In the genomic region with DNA sequence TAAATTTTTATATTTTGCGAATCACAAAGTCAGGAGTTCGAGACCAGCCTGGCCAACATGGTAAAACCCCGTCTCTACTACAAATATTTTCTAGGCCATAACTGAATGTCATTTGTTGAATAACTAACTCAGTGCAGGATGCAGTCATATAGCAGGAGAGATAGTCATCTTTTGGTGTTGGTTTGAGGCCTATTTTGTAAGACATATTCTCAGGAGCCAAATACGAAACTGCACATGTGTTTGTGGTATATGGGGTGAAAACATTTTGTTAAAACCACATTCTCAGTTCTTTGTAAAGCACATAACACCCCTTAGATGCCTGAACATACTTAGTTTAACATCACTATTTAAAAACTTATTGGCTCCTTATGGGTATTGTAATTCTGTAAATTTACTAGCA, we compare ENCODE assay signal across 11 cellular contexts. TPM values are rescaled to one million over a fixed set of nuclear protein-coding genes. Genes with fewer than 3 reads are reported as not detected.
DNase-seq lines count a peak whose midpoint lies in the region; ATAC-seq and TF ChIP-seq lines count a peak whose summit lies in the region.
"Had no signal": no experiment of that assay in that cellular context is flagged by ENCODE, and none has a peak within 500 bp of the region (broad histone marks: within the 10 kb centered on the region; RNA-seq: fewer than 3 reads in every experiment).

No MANE protein-coding gene starts in this region.

- H3K4me1 ChIP-seq in CD8-positive, alpha-beta T cell (ENCODE audit: insufficient read depth, low read length), result peaks cover 20% of the 10 kb centered on the region
- peaks cover 19% of the 10 kb centered on the region for H3K4me1 ChIP-seq in MM.1S (ENCODE audit: low read length)
- no peaks in the 10 kb centered on the region for H3K4me1 ChIP-seq in breast epithelium

- POLR2A ChIA-PET in CD8-positive, alpha-beta T cell (lab: Charles Lee), result interaction anchor here (1.1 kb wide), 1 partner anchor 46 kb away, joined by 4 read pairs; the partner anchor contains the start of gene ENPP4

- DNase-seq in CD8-positive, alpha-beta T cell, result no peak
- peak; percentile 76 for DNase-seq in MM.1S
- DNase-seq in caudate nucleus (lab: John Stamatoyannopoulos, UW), result no peak
- no peak for DNase-seq in stimulated activated CD4-positive, alpha-beta T cell treated with anti-CD3 and anti-CD28 coated beads, Interleukin-12 subunit alpha, Interleukin-12 subunit beta, amount 100 ng/mL, for 4 hours
- DNase-seq in glutamatergic neuron, result no peak
- no peak for DNase-seq in breast epithelium (ENCODE audit: low spot score in 2 of 2)
- DNase-seq: NCI-H510A had no signal

- no peak overlapping the region for H3K4me3 ChIP-seq in CD8-positive, alpha-beta T cell (ENCODE audit: low read depth, low read length)
- H3K4me3 ChIP-seq in MM.1S (ENCODE audit: low read length) (no peak overlapping the region), breast epithelium (no peak overlapping the region)

- peak overlapping the region; percentile 60 for H3K27ac Mint-ChIP-seq in CD8-positive, alpha-beta T cell
- H3K27ac Mint-ChIP-seq in glutamatergic neuron (ENCODE audit: unreplicated experiment), result no peak overlapping the region
- H3K27ac Mint-ChIP-seq: nephron had no signal

- H3K9me3 Mint-ChIP-seq in CD8-positive, alpha-beta T cell, result no peaks in the 10 kb centered on the region
- H3K9me3 Mint-ChIP-seq in glutamatergic neuron (ENCODE audit: unreplicated experiment), result no peaks in the 10 kb centered on the region
- H3K9me3 Mint-ChIP-seq: nephron had no signal

- H3F3A ChIP-seq in MM.1S (ENCODE audit: insufficient read depth, low read length), result peaks cover 15% of the 10 kb centered on the region

- H3K4me2 ChIP-seq in MM.1S (ENCODE audit: low read depth, low read length), result peak overlapping the region; percentile 57; the same call in 1 of the 2 replicates

- no peaks in the 10 kb centered on the region for H3K36me3 ChIP-seq in CD8-positive, alpha-beta T cell (ENCODE audit: insufficient read depth, low read length)
- H3K36me3 ChIP-seq in MM.1S (replicated peaks; ENCODE audit: insufficient read depth, low read length), result no peaks in the 10 kb centered on the region
- no peaks in the 10 kb centered on the region for H3K36me3 ChIP-seq in breast epithelium

- intact Hi-C loops in CD8-positive, alpha-beta T cell (cut with DNase I, micrococcal nuclease), result no loop called here
- intact Hi-C loops in breast epithelium (cut with DNase I; ENCODE audit: low total_unique reads), result no loop called here

- no peaks in the 10 kb centered on the region for H3K79me2 ChIP-seq in MM.1S (ENCODE audit: low read length)

- no peak overlapping the region for H3K27ac ChIP-seq in CD8-positive, alpha-beta T cell (ENCODE audit: low read depth, low read length)
- no peak overlapping the region for H3K27ac ChIP-seq in MM.1S (ENCODE audit: low read length)
- H3K27ac ChIP-seq in caudate nucleus (ENCODE audit: low read depth, low read length), result no peak overlapping the region
- no peak overlapping the region for H3K27ac ChIP-seq in breast epithelium
- H3K27ac ChIP-seq: C4-2B had no signal

- H3K9me2 ChIP-seq in MM.1S (replicated peaks; ENCODE audit: insufficient read depth, low read length), result no peaks in the 10 kb centered on the region

- peaks cover 3% of the 10 kb centered on the region for H3K27me3 Mint-ChIP-seq in CD8-positive, alpha-beta T cell (ENCODE audit: low read depth)
- no peaks in the 10 kb centered on the region for H3K27me3 Mint-ChIP-seq in glutamatergic neuron (ENCODE audit: unreplicated experiment)

- H3K27me3 ChIP-seq in CD8-positive, alpha-beta T cell (ENCODE audit: insufficient read depth, low read length), result no peaks in the 10 kb centered on the region
- H3K27me3 ChIP-seq in MM.1S (replicated peaks; ENCODE audit: insufficient read depth, low read length), result peaks cover 51% of the 10 kb centered on the region
- no peaks in the 10 kb centered on the region for H3K27me3 ChIP-seq in breast epithelium

- ATAC-seq in CD8-positive, alpha-beta T cell, result peak; percentile 44
- peak; percentile 74 for ATAC-seq in GM19035 (IDR thresholded peaks at IDR 0.05; ENCODE audit: unreplicated experiment)
- peak; percentile 68 for ATAC-seq in HG02840 (IDR thresholded peaks at IDR 0.05; ENCODE audit: low FRiP score, unreplicated experiment)

- TF ChIP-seq CTCF in CD8-positive, alpha-beta T cell (IDR thresholded peaks at IDR 0.05), result no peak
- TF ChIP-seq CTCF in MM.1S (IDR thresholded peaks at IDR 0.05; ENCODE audit: low read length) (no peak), glutamatergic neuron (IDR thresholded peaks at IDR 0.05; ENCODE audit: partially characterized antibody, unreplicated experiment) (no peak), breast epithelium (IDR thresholded peaks at IDR 0.05) (no peak)

- no peak overlapping the region for H2AFZ ChIP-seq in MM.1S (ENCODE audit: low read length)

- peaks cover 24% of the 10 kb centered on the region for H3K4me1 Mint-ChIP-seq in CD8-positive, alpha-beta T cell (ENCODE audit: low read depth)
- no peaks in the 10 kb centered on the region for H3K4me1 Mint-ChIP-seq in glutamatergic neuron (ENCODE audit: low read depth, unreplicated experiment)

- H3K9ac ChIP-seq in MM.1S (ENCODE audit: low read length), result no peak overlapping the region

- H3K9me3 ChIP-seq in CD8-positive, alpha-beta T cell (ENCODE audit: low read length), result no peaks in the 10 kb centered on the region
- no peaks in the 10 kb centered on the region for H3K9me3 ChIP-seq in MM.1S (replicated peaks; ENCODE audit: insufficient read depth, low read length)
- H3K9me3 ChIP-seq in breast epithelium, result no peaks in the 10 kb centered on the region

- TF ChIP-seq POLR2A in breast epithelium (IDR thresholded peaks at IDR 0.05), result no peak

- H3K36me3 Mint-ChIP-seq in CD8-positive, alpha-beta T cell, result no peaks in the 10 kb centered on the region
- H3K36me3 Mint-ChIP-seq in glutamatergic neuron (ENCODE audit: unreplicated experiment), result no peaks in the 10 kb centered on the region

- H3K4me3 Mint-ChIP-seq in CD8-positive, alpha-beta T cell, result no peak overlapping the region
- no peak overlapping the region for H3K4me3 Mint-ChIP-seq in glutamatergic neuron (ENCODE audit: unreplicated experiment)
- H3K4me3 Mint-ChIP-seq: nephron had no signal

- no peaks in the 10 kb centered on the region for H4K20me1 ChIP-seq in MM.1S (ENCODE audit: insufficient read depth, low read length)

- CTCF ChIA-PET in CD8-positive, alpha-beta T cell (lab: Charles Lee), result no interaction called here

RNA-seq across cellular contexts. Expression of gene ENPP5, which starts 4.7 kb away (rescaled TPM):
- under 1 TPM; 0.33 TPM for total RNA-seq in CD8-positive, alpha-beta T cell
- total RNA-seq in glutamatergic neuron (ENCODE audit: unreplicated experiment), result 1.2 TPM
- total RNA-seq in breast epithelium, result 10 to 100 TPM in 2 of 3 donors, 1 to 10 TPM in 1; 2.2 to 28.1 (median 13.8) TPM

RNA-seq across cellular contexts. Expression of gene ENPP4, which starts 45.7 kb away (rescaled TPM):
- 1 to 10 TPM; 6.7 to 6.9 TPM for total RNA-seq in CD8-positive, alpha-beta T cell
- 3.1 TPM for total RNA-seq in glutamatergic neuron (ENCODE audit: unreplicated experiment)
- 10 to 100 TPM; 13.8 to 22.2 (median 18.2) TPM for total RNA-seq in breast epithelium
